Comparison of ENCODE assay signal across 25 cellular contexts in genomic region chr17:59631221-59631720, GRCh38. TPM values are rescaled to one million over a fixed set of nuclear protein-coding genes. Genes with fewer than 3 reads are reported as not detected.
A peak's percentile ranks its signal among the peaks of the same experiment; 100 is the strongest.
DNase-seq lines count a peak whose midpoint lies in the region; ATAC-seq, FAIRE-seq and TF ChIP-seq lines count a peak whose summit lies in the region.
"Had no signal": no experiment of that assay in that cellular context is flagged by ENCODE, and none has a peak within 500 bp of the region (broad histone marks: within the 10 kb centered on the region; RNA-seq: fewer than 3 reads in every experiment).

No MANE protein-coding gene starts in this region.

- no peak overlapping the region for H3K4me3 Mint-ChIP-seq in activated CD4-positive, alpha-beta T cell treated with anti-CD3 and anti-CD28 coated beads, Interleukin-2, amount 10 ng/mL, durations not matched to agents 24 days and 14 days
- H3K4me3 Mint-ChIP-seq in astrocyte (ENCODE audit: unreplicated experiment) (peak overlapping the region; percentile 6), osteocyte (ENCODE audit: unreplicated experiment) (no peak overlapping the region)
- H3K4me3 Mint-ChIP-seq in effector memory CD8-positive, alpha-beta T cell, result peak overlapping the region in 1 of 2 donors; percentile 52

- H3K36me3 ChIP-seq in DOHH2 (ENCODE audit: control insufficient read depth, low read length) (peaks cover 70% of the 10 kb centered on the region), astrocyte (ENCODE audit: insufficient read depth, low read length) (no peaks in the 10 kb centered on the region)
- H3K36me3 ChIP-seq: ascending aorta, prostate gland had no signal

- no peaks in the 10 kb centered on the region for H3K9me3 ChIP-seq in DOHH2 (ENCODE audit: control insufficient read depth, insufficient read depth, low read length)
- H3K9me3 ChIP-seq in astrocyte (ENCODE audit: insufficient read depth, low read depth, low read length), result no peaks in the 10 kb centered on the region
- H3K9me3 ChIP-seq: ascending aorta, esophagus muscularis mucosa, prostate gland had no signal

- peak overlapping the region; percentile 11; the same call in 1 of the 2 replicates for H3K4me2 ChIP-seq in DOHH2 (ENCODE audit: low read length)
- H3K4me2 ChIP-seq in astrocyte (ENCODE audit: low read length), result no peak overlapping the region

- H3K27me3 Mint-ChIP-seq in activated CD4-positive, alpha-beta T cell treated with anti-CD3 and anti-CD28 coated beads, Interleukin-2, amount 10 ng/mL, durations not matched to agents 24 days and 14 days, result no peaks in the 10 kb centered on the region
- no peaks in the 10 kb centered on the region for H3K27me3 Mint-ChIP-seq in astrocyte (ENCODE audit: low read depth, unreplicated experiment)
- no peaks in the 10 kb centered on the region for H3K27me3 Mint-ChIP-seq in osteocyte (ENCODE audit: unreplicated experiment)
- no peaks in the 10 kb centered on the region for H3K27me3 Mint-ChIP-seq in effector memory CD8-positive, alpha-beta T cell

- peak overlapping the region; percentile 10 for H3K27ac Mint-ChIP-seq in activated CD4-positive, alpha-beta T cell treated with anti-CD3 and anti-CD28 coated beads, Interleukin-2, amount 10 ng/mL, durations not matched to agents 24 days and 14 days
- H3K27ac Mint-ChIP-seq in astrocyte (ENCODE audit: unreplicated experiment), result peak overlapping the region; percentile 27
- H3K27ac Mint-ChIP-seq in osteocyte (ENCODE audit: unreplicated experiment), result peak overlapping the region; percentile 49
- peak overlapping the region in 1 of 2 donors; percentile 18 for H3K27ac Mint-ChIP-seq in effector memory CD8-positive, alpha-beta T cell

- H3K27ac ChIP-seq in DOHH2 (ENCODE audit: low read depth, low read length) (no peak overlapping the region), astrocyte (ENCODE audit: low read depth, low read length) (no peak overlapping the region)
- H3K27ac ChIP-seq: ascending aorta, esophagus muscularis mucosa, prostate gland, WERI-Rb-1 had no signal

- no peaks in the 10 kb centered on the region for H3K9me3 Mint-ChIP-seq in activated CD4-positive, alpha-beta T cell treated with anti-CD3 and anti-CD28 coated beads, Interleukin-2, amount 10 ng/mL, durations not matched to agents 24 days and 14 days
- H3K9me3 Mint-ChIP-seq in astrocyte (ENCODE audit: unreplicated experiment) (no peaks in the 10 kb centered on the region), osteocyte (ENCODE audit: unreplicated experiment) (peaks cover 6% of the 10 kb centered on the region)
- no peaks in the 10 kb centered on the region for H3K9me3 Mint-ChIP-seq in effector memory CD8-positive, alpha-beta T cell

- no peak overlapping the region for H2AFZ ChIP-seq in astrocyte (ENCODE audit: low read depth, low read length)

- H4K20me1 ChIP-seq in DOHH2 (ENCODE audit: control insufficient read depth, insufficient read depth, low read depth, low read length) (peaks cover 39% of the 10 kb centered on the region), astrocyte (ENCODE audit: insufficient read depth, low read length) (peaks cover 100% of the 10 kb centered on the region)

- H3F3A ChIP-seq in DOHH2 (ENCODE audit: control insufficient read depth, insufficient read depth), result peaks cover 12% of the 10 kb centered on the region

- no peak overlapping the region for H3K4me3 ChIP-seq in DOHH2 (ENCODE audit: low read length)
- no peak overlapping the region for H3K4me3 ChIP-seq in astrocyte (ENCODE audit: insufficient read depth, low read depth, low read length)
- H3K4me3 ChIP-seq: ascending aorta, esophagus muscularis mucosa, prostate gland had no signal

- H3K27me3 ChIP-seq in DOHH2 (ENCODE audit: control insufficient read depth, low read length) (no peaks in the 10 kb centered on the region), astrocyte (ENCODE audit: insufficient read depth, low read length) (no peaks in the 10 kb centered on the region)
- H3K27me3 ChIP-seq: ascending aorta, esophagus muscularis mucosa had no signal

- no peak for FAIRE-seq in astrocyte (lab: Jason Lieb, UNC)
- FAIRE-seq: frontal cortex, H1 had no signal

- no peak overlapping the region for H3K9ac ChIP-seq in astrocyte (ENCODE audit: low read length)

- H3K4me1 ChIP-seq in DOHH2 (ENCODE audit: control insufficient read depth, low read length) (peaks cover 90% of the 10 kb centered on the region), astrocyte (ENCODE audit: insufficient read depth, low read length) (peaks cover 7% of the 10 kb centered on the region)

- no peak for DNase-seq in activated CD4-positive, alpha-beta T cell treated with anti-CD3 and anti-CD28 coated beads, Interleukin-2, amount 10 ng/mL, durations not matched to agents 24 days and 14 days
- no peak for DNase-seq in activated CD4-positive, alpha-beta T cell treated with anti-CD3 and anti-CD28 coated beads for 48 hours
- no peak for DNase-seq in astrocyte (ENCODE audit: low read depth)
- DNase-seq in osteocyte (ENCODE audit: extremely low spot score, unreplicated experiment), result no peak
- no peak for DNase-seq in stimulated activated CD4-positive, alpha-beta T cell treated with anti-CD3 and anti-CD28 coated beads, Interleukin-4, amount 100 ng/mL, for 24 hours
- DNase-seq in stimulated activated CD4-positive, alpha-beta T cell treated with anti-CD3 and anti-CD28 coated beads, Interleukin-15, amount 100 ng/mL, for 24 hours, result no peak
- DNase-seq in effector memory CD8-positive, alpha-beta T cell, result no peak
- DNase-seq: 8988T; cortex of kidney; DMS153; mesendoderm; NCI-H1092; NCI-H187; NCI-H524 treated with DMSO at 0.1 percent for 48 hours; stimulated activated naive CD4-positive, alpha-beta T cell treated with Interleukin-2 at 50 U/mL for 16 hours; T1000; WERI-Rb-1 had no signal

- no peak for ATAC-seq in effector memory CD8-positive, alpha-beta T cell (replicated peaks)
- ATAC-seq: left lobe of liver, sciatic nerve had no signal

- peaks cover 22% of the 10 kb centered on the region for H3K36me3 Mint-ChIP-seq in activated CD4-positive, alpha-beta T cell treated with anti-CD3 and anti-CD28 coated beads, Interleukin-2, amount 10 ng/mL, durations not matched to agents 24 days and 14 days (ENCODE audit: low read depth)
- H3K36me3 Mint-ChIP-seq in astrocyte (ENCODE audit: low read depth, unreplicated experiment) (peaks cover 3% of the 10 kb centered on the region), osteocyte (ENCODE audit: unreplicated experiment) (peaks cover 8% of the 10 kb centered on the region)
- H3K36me3 Mint-ChIP-seq in effector memory CD8-positive, alpha-beta T cell (ENCODE audit: insufficient read depth), result peaks cover 17% of the 10 kb centered on the region

- H3K9me2 ChIP-seq in DOHH2 (replicated peaks; ENCODE audit: control insufficient read depth, low read length), result no peaks in the 10 kb centered on the region

- peaks cover 52% of the 10 kb centered on the region for H3K4me1 Mint-ChIP-seq in activated CD4-positive, alpha-beta T cell treated with anti-CD3 and anti-CD28 coated beads, Interleukin-2, amount 10 ng/mL, durations not matched to agents 24 days and 14 days
- H3K4me1 Mint-ChIP-seq in astrocyte (ENCODE audit: low read depth, unreplicated experiment) (peaks cover 35% of the 10 kb centered on the region), osteocyte (ENCODE audit: unreplicated experiment) (peaks cover 72% of the 10 kb centered on the region)
- peaks cover 41 to 57% of the 10 kb centered on the region in 2 donors for H3K4me1 Mint-ChIP-seq in effector memory CD8-positive, alpha-beta T cell (ENCODE audit: low read depth in 2 of 2)

- H3K79me2 ChIP-seq in DOHH2 (ENCODE audit: control insufficient read depth, low read length) (peaks cover 100% of the 10 kb centered on the region), astrocyte (ENCODE audit: insufficient read depth, low read length) (peaks cover 100% of the 10 kb centered on the region)

- intact Hi-C loops in activated CD4-positive, alpha-beta T cell treated with anti-CD3 and anti-CD28 coated beads, Interleukin-2, amount 10 ng/mL, durations not matched to agents 24 days and 14 days (cut with micrococcal nuclease), result no loop called here

- TF ChIP-seq CTCF in DOHH2 (IDR thresholded peaks at IDR 0.05; ENCODE audit: low read depth, low read length, poor library complexity, severe bottlenecking) (no peak), astrocyte (IDR thresholded peaks at IDR 0.05; ENCODE audit: insufficient read depth, low read depth, low read length) (no peak), osteocyte (IDR thresholded peaks at IDR 0.05) (no peak)

RNA-seq across cellular contexts. Expression of gene CLTC, which starts 11.6 kb away (rescaled TPM):
- 187 and 190 TPM in 2 replicates for total RNA-seq in activated CD4-positive, alpha-beta T cell treated with anti-CD3 and anti-CD28 coated beads, Interleukin-2, amount 10 ng/mL, durations not matched to agents 24 days and 14 days
- total RNA-seq in astrocyte, result 381 and 391 TPM in 2 replicates
- 297 and 319 TPM in 2 replicates for total RNA-seq in osteocyte
